ENCODE assay signal across 9 cellular contexts in genomic region chr16:369275-369865, GRCh38. TPM values are rescaled to one million over a fixed set of nuclear protein-coding genes. Genes with fewer than 3 reads are reported as not detected.
DNase-seq lines count a peak whose midpoint lies in the region; ATAC-seq and TF ChIP-seq lines count a peak whose summit lies in the region.
"Had no signal": no experiment of that assay in that cellular context is flagged by ENCODE, and none has a peak within 500 bp of the region (broad histone marks: within the 10 kb centered on the region; RNA-seq: fewer than 3 reads in every experiment).

No MANE protein-coding gene starts in this region.

- peaks cover 17% of the 10 kb centered on the region for H3K4me1 Mint-ChIP-seq in activated T-cell treated with anti-CD3 and anti-CD28 coated beads, Interleukin-2, amount 50 U/mL, for 72 hours (ENCODE audit: low read depth)
- peaks cover 13% of the 10 kb centered on the region for H3K4me1 Mint-ChIP-seq in activated B cell treated with CpG ODN at 0.5 μM for 24 hours
- peaks cover 15 to 29% of the 10 kb centered on the region in 2 donors for H3K4me1 Mint-ChIP-seq in stimulated activated naive B cell treated with anti-CD40 and anti-IgM and Interleukin-4, amounts not matched to agents 10 μg/mL and 1 μg/mL and 100 μg/mL, for 72 hours

- no peak overlapping the region for H3K27ac Mint-ChIP-seq in activated T-cell treated with anti-CD3 and anti-CD28 coated beads, Interleukin-2, amount 50 U/mL, for 72 hours
- H3K27ac Mint-ChIP-seq in activated B cell treated with CpG ODN at 0.5 μM for 24 hours = no peak overlapping the region
- H3K27ac Mint-ChIP-seq in stimulated activated naive B cell treated with anti-CD40 and anti-IgM and Interleukin-4, amounts not matched to agents 10 μg/mL and 1 μg/mL and 100 μg/mL, for 72 hours = peak overlapping the region; percentile 73

- peak overlapping the region; percentile 63 to 77 for H3K4me3 Mint-ChIP-seq in activated T-cell treated with anti-CD3 and anti-CD28 coated beads, Interleukin-2, amount 50 U/mL, for 72 hours
- peak overlapping the region; percentile 48 for H3K4me3 Mint-ChIP-seq in activated B cell treated with CpG ODN at 0.5 μM for 24 hours
- peak overlapping the region; percentile 75 to 81 for H3K4me3 Mint-ChIP-seq in stimulated activated naive B cell treated with anti-CD40 and anti-IgM and Interleukin-4, amounts not matched to agents 10 μg/mL and 1 μg/mL and 100 μg/mL, for 72 hours

- DNase-seq in activated T-cell treated with anti-CD3 and anti-CD28 coated beads, Interleukin-2, amount 50 U/mL, for 72 hours = no peak
- no peak for DNase-seq in activated T-cell treated with anti-CD3 and anti-CD28 coated beads, Interleukin-2, amount 50 U/mL, for 48 hours
- DNase-seq in activated B cell treated with CpG ODN at 0.5 μM for 24 hours (no peak), fibroblast of villous mesenchyme (ENCODE audit: low read depth) (no peak), NCI-H1105 treated with DMSO at 0.1 percent for 48 hours (lab: John Stamatoyannopoulos, UW) (no peak), kidney glomerular epithelial cell (lab: John Stamatoyannopoulos, UW) (no peak)
- no peak for DNase-seq in stimulated activated naive B cell treated with anti-CD40 and anti-IgM and Interleukin-4, amounts not matched to agents 10 μg/mL and 1 μg/mL and 100 μg/mL, for 72 hours

- ATAC-seq in activated T-cell treated with anti-CD3 and anti-CD28 coated beads, Interleukin-2, amount 50 U/mL, for 72 hours (replicated peaks in 1 of 2) = no peak
- ATAC-seq in activated B cell treated with CpG ODN at 0.5 μM for 24 hours (ENCODE audit: low read depth) (no peak), HG02763 (IDR thresholded peaks at IDR 0.05; ENCODE audit: unreplicated experiment) (no peak)
- no peak for ATAC-seq in stimulated activated naive B cell treated with anti-CD40 and anti-IgM and Interleukin-4, amounts not matched to agents 10 μg/mL and 1 μg/mL and 100 μg/mL, for 72 hours (replicated peaks)

- POLR2A ChIA-PET in activated B cell treated with CpG ODN at 0.5 μM for 24 hours (lab: Charles Lee) = interaction anchor here (0.6 to 0.9 kb wide), 3 partner anchors 13 to 17 kb away, joined by 3 to 8 read pairs (median 3); partner anchors contain the start of gene AXIN1

- no peaks in the 10 kb centered on the region for H3K9me3 Mint-ChIP-seq in activated T-cell treated with anti-CD3 and anti-CD28 coated beads, Interleukin-2, amount 50 U/mL, for 72 hours
- no peaks in the 10 kb centered on the region for H3K9me3 Mint-ChIP-seq in activated B cell treated with CpG ODN at 0.5 μM for 24 hours
- H3K9me3 Mint-ChIP-seq in stimulated activated naive B cell treated with anti-CD40 and anti-IgM and Interleukin-4, amounts not matched to agents 10 μg/mL and 1 μg/mL and 100 μg/mL, for 72 hours = no peaks in the 10 kb centered on the region

- intact Hi-C loops in activated B cell treated with CpG ODN at 0.5 μM for 24 hours (cut with micrococcal nuclease) = no loop called here

- no peaks in the 10 kb centered on the region for H3K27me3 Mint-ChIP-seq in activated T-cell treated with anti-CD3 and anti-CD28 coated beads, Interleukin-2, amount 50 U/mL, for 72 hours (ENCODE audit: low read depth)
- no peaks in the 10 kb centered on the region for H3K27me3 Mint-ChIP-seq in activated B cell treated with CpG ODN at 0.5 μM for 24 hours
- no peaks in the 10 kb centered on the region for H3K27me3 Mint-ChIP-seq in stimulated activated naive B cell treated with anti-CD40 and anti-IgM and Interleukin-4, amounts not matched to agents 10 μg/mL and 1 μg/mL and 100 μg/mL, for 72 hours

- peak overlapping the region; percentile 56 for H3K4me3 ChIP-seq in fibroblast of villous mesenchyme (ENCODE audit: low read depth, low read length)
- H3K4me3 ChIP-seq: SJSA1 had no signal

- H3K36me3 Mint-ChIP-seq in activated T-cell treated with anti-CD3 and anti-CD28 coated beads, Interleukin-2, amount 50 U/mL, for 72 hours (ENCODE audit: insufficient read depth in 2 of 2) = peaks cover 0 to 7% of the 10 kb centered on the region in 2 donors
- H3K36me3 Mint-ChIP-seq in activated B cell treated with CpG ODN at 0.5 μM for 24 hours (ENCODE audit: low read depth) = peaks cover 42% of the 10 kb centered on the region
- peaks cover 25 to 42% of the 10 kb centered on the region in 2 donors for H3K36me3 Mint-ChIP-seq in stimulated activated naive B cell treated with anti-CD40 and anti-IgM and Interleukin-4, amounts not matched to agents 10 μg/mL and 1 μg/mL and 100 μg/mL, for 72 hours

- CTCF ChIA-PET in activated B cell treated with CpG ODN at 0.5 μM for 24 hours (lab: Charles Lee) = no interaction called here

- TF ChIP-seq CTCF in activated B cell treated with CpG ODN at 0.5 μM for 24 hours (IDR thresholded peaks at IDR 0.05) (no peak), fibroblast of villous mesenchyme (IDR thresholded peaks at IDR 0.05; ENCODE audit: insufficient read depth, low read depth, low read length) (no peak)

RNA-seq across cellular contexts. Expression of gene MRPL28, which starts 1.0 kb away (rescaled TPM):
- total RNA-seq in activated T-cell treated with anti-CD3 and anti-CD28 coated beads, Interleukin-2, amount 50 U/mL, for 72 hours = 10 to 100 TPM; 54.5 to 73.2 TPM
- total RNA-seq in activated B cell treated with CpG ODN at 0.5 μM for 24 hours (82.4 and 87.3 TPM in 2 replicates), fibroblast of villous mesenchyme (80.3 and 86.7 TPM in 2 replicates)

RNA-seq across cellular contexts. Expression of gene PGAP6, which starts 12.4 kb away (rescaled TPM):
- total RNA-seq in activated T-cell treated with anti-CD3 and anti-CD28 coated beads, Interleukin-2, amount 50 U/mL, for 72 hours = 10 to 100 TPM; 29.7 to 39.7 TPM
- total RNA-seq in activated B cell treated with CpG ODN at 0.5 μM for 24 hours = 38.4 and 44.5 TPM in 2 replicates
- total RNA-seq in fibroblast of villous mesenchyme = 51.5 and 52.2 TPM in 2 replicates

RNA-seq across cellular contexts. Expression of gene AXIN1, which starts 16.8 kb away (rescaled TPM):
- 10 to 100 TPM; 28.8 to 29.4 TPM for total RNA-seq in activated T-cell treated with anti-CD3 and anti-CD28 coated beads, Interleukin-2, amount 50 U/mL, for 72 hours
- total RNA-seq in activated B cell treated with CpG ODN at 0.5 μM for 24 hours = 27.9 and 30.6 TPM in 2 replicates
- 14.5 and 16.4 TPM in 2 replicates for total RNA-seq in fibroblast of villous mesenchyme

RNA-seq across cellular contexts. Expression of gene NME4, which starts 27.6 kb away (rescaled TPM):
- total RNA-seq in activated T-cell treated with anti-CD3 and anti-CD28 coated beads, Interleukin-2, amount 50 U/mL, for 72 hours = 10 to 100 TPM; 24.6 to 27.6 TPM
- total RNA-seq in activated B cell treated with CpG ODN at 0.5 μM for 24 hours (29.9 and 32.9 TPM in 2 replicates), fibroblast of villous mesenchyme (126 TPM in 2 replicates)

RNA-seq across cellular contexts. Expression of gene DECR2, which starts 32.3 kb away (rescaled TPM):
- 10 to 100 TPM in 1 of 2 donors, 1 to 10 TPM in 1; 7.5 to 10.6 TPM for total RNA-seq in activated T-cell treated with anti-CD3 and anti-CD28 coated beads, Interleukin-2, amount 50 U/mL, for 72 hours
- total RNA-seq in activated B cell treated with CpG ODN at 0.5 μM for 24 hours (4.4 and 6.7 TPM in 2 replicates), fibroblast of villous mesenchyme (11.6 and 16.0 TPM in 2 replicates)
